7 cellular contexts compared by ENCODE assay signal in the genomic region with DNA sequence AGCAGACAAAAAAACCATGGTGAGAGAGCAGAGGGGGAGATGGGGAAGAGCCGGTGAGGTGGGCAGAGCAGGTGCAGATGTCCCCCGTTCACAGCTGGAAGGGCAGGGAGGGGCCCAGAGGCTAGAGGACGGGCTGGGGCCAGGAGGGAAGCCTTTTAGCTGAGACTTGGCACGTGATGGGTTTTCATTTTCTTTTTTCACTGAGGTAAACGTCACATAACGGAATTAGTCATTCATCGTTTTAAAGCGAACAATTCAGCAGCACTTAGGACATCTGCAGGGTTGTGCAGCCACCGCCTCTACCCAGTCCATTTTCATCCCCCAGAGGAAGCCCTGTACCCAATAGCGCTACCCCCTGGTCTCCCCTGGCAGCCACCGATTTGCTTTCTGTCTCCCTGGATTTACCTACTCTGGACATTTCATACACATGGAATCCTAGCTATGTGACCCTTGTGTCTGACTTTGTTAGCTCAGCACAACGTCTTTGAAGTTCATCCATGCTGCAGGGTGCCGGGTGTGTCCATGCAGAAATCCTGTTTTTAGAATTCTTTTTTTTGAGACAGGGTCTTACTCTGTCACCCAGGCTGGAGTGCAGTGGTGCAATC. TPM values are rescaled to one million over a fixed set of nuclear protein-coding genes. Genes with fewer than 3 reads are reported as not detected.
DNase-seq lines count a peak whose midpoint lies in the region; ATAC-seq and TF ChIP-seq lines count a peak whose summit lies in the region.

No MANE protein-coding gene starts in this region.

- H3K4me3 ChIP-seq in HFF-Myc (replicated peaks; ENCODE audit: low read depth, low read length) = no peak overlapping the region
- peak overlapping the region in 1 of 2 experiments; percentile 7; a peak in 1 of 4 replicates for H3K4me3 ChIP-seq in Panc1 (ENCODE audit: low read depth in 2 of 2, low read length in 2 of 2)
- peak overlapping the region in 1 of 2 experiments; percentile 61 for H3K4me3 ChIP-seq in mesenchymal stem cell (ENCODE audit: insufficient read depth in 1 of 2, low read depth in 1 of 2, low read length in 2 of 2)

- CTCF ChIA-PET in Panc1 (lab: Charles Lee) = interaction anchor here (0.5 to 1.2 kb wide), 3 partner anchors 96 to 242 kb away, joined by 3 to 7 read pairs (median 3); no protein-coding TSS in a partner anchor

- in situ Hi-C loops in Panc1 (cut with HindIII; ENCODE audit: low pct_unique_long_range_greater_than_20kb, low sequenced_read_pairs) = no loop called here

- no peak overlapping the region for H2BK12ac ChIP-seq in mesenchymal stem cell (ENCODE audit: low read length in 2 of 2)

- ATAC-seq in GM18502 (IDR thresholded peaks at IDR 0.05; ENCODE audit: poor library complexity, unreplicated experiment) = peak; percentile 43
- peak; percentile 79 for ATAC-seq in Panc1

- no peaks in the 10 kb centered on the region for H3K9me3 ChIP-seq in Panc1 (ENCODE audit: control insufficient read depth, insufficient read depth, low read depth, low read length)
- H3K9me3 ChIP-seq in mesenchymal stem cell (ENCODE audit: control insufficient read depth, low read length) = no peaks in the 10 kb centered on the region

- H4K91ac ChIP-seq in mesenchymal stem cell (ENCODE audit: low read length) = no peak overlapping the region

- WGBS in mesenchymal stem cell = 54% methylated on average over 13 of the region's 13 CpGs

- H3K79me1 ChIP-seq in mesenchymal stem cell (replicated peaks; ENCODE audit: low read length, poor library complexity, severe bottlenecking) = no peaks in the 10 kb centered on the region

- H2AFZ ChIP-seq in mesenchymal stem cell (ENCODE audit: low read depth, low read length) = no peak overlapping the region

- no TSS peak for BruUV-seq in Panc1 (replicated peaks; lab: Mats Ljungman, UMichigan)

- H3K4me2 ChIP-seq in mesenchymal stem cell (ENCODE audit: low read length, poor library complexity, severe bottlenecking) = peak overlapping the region; percentile 31

- H3K36me3 ChIP-seq in Panc1 (ENCODE audit: control insufficient read depth, insufficient read depth, low read length) (no peaks in the 10 kb centered on the region), mesenchymal stem cell (ENCODE audit: control insufficient read depth in 1 of 2, insufficient read depth in 2 of 2, low read depth in 1 of 2, low read length in 2 of 2) (peaks cover 0 to 10% of the 10 kb centered on the region in 2 experiments)

- H3K27me3 ChIP-seq in Panc1 (ENCODE audit: control insufficient read depth, insufficient read depth, low read length) = no peaks in the 10 kb centered on the region
- H3K27me3 ChIP-seq in mesenchymal stem cell (ENCODE audit: control insufficient read depth in 1 of 2, insufficient read depth in 1 of 2, low read length in 2 of 2) = peaks cover 0 to 49% of the 10 kb centered on the region in 2 experiments

- H3K27ac ChIP-seq in Panc1 (ENCODE audit: low read length) = 0 out of 2 replicates have a peak overlapping the region, but pooled peaks have one; percentile 24
- H3K27ac ChIP-seq in mesenchymal stem cell (ENCODE audit: low read length, poor library complexity, severe bottlenecking) = peak overlapping the region; percentile 79

- no peak for TF ChIP-seq POLR2A in erythroblast (IDR thresholded peaks at IDR 0.05; ENCODE audit: low read length)

- TF ChIP-seq CTCF in HFF-Myc (IDR thresholded peaks at IDR 0.05; ENCODE audit: low read depth, low read length, missing control alignments) (peak; percentile 2), Panc1 (IDR thresholded peaks at IDR 0.05) (no peak)

- intact Hi-C loops in Panc1 (cut with micrococcal nuclease; ENCODE audit: unreplicated experiment) = no loop called here

- DNase-seq in HFF-Myc (ENCODE audit: extremely low read depth, low read depth) (no peak), Panc1 (ENCODE audit: low read depth, low spot score) (no peak), mesenchymal stem cell (no peak), erythroblast (lab: John Stamatoyannopoulos, UW) (no peak), DMS79 (lab: John Stamatoyannopoulos, UW) (no peak), NCI-H2107 treated with DMSO at 0.1 percent for 48 hours (lab: John Stamatoyannopoulos, UW; ENCODE audit: unreplicated experiment) (no peak)

- no peak overlapping the region for H3K18ac ChIP-seq in mesenchymal stem cell (ENCODE audit: low read depth in 1 of 2, low read length in 2 of 2)

- peak overlapping the region; percentile 55 for H3K9ac ChIP-seq in mesenchymal stem cell (ENCODE audit: low read length)

- H3K4me1 ChIP-seq in Panc1 (ENCODE audit: control insufficient read depth, insufficient read depth, low read length) = no peaks in the 10 kb centered on the region; the same call in none of the 2 replicates
- peaks cover 12% of the 10 kb centered on the region for H3K4me1 ChIP-seq in mesenchymal stem cell (ENCODE audit: control insufficient read depth, insufficient read depth, low read depth, low read length)

- H3K14ac ChIP-seq in mesenchymal stem cell (ENCODE audit: low read length in 2 of 2) = no peak overlapping the region

- H3K4ac ChIP-seq in mesenchymal stem cell (ENCODE audit: low read depth in 1 of 2, low read length in 2 of 2) = no peak overlapping the region

- POLR2A ChIA-PET in Panc1 (lab: Charles Lee) = interaction anchor here (0.6 kb wide), 2 partner anchors 50 to 78 kb away, joined by 3 to 12 read pairs; no protein-coding TSS in a partner anchor

- no peak overlapping the region for H2BK15ac ChIP-seq in mesenchymal stem cell (ENCODE audit: low read depth, poor library complexity, severe bottlenecking)

- H2AK5ac ChIP-seq in mesenchymal stem cell (ENCODE audit: low read length, severe bottlenecking) = peak overlapping the region; percentile 16

- no peak overlapping the region for H3K23ac ChIP-seq in mesenchymal stem cell (ENCODE audit: low read length in 2 of 2)

- no peak overlapping the region for H4K8ac ChIP-seq in mesenchymal stem cell (ENCODE audit: low read length)

- H2BK120ac ChIP-seq in mesenchymal stem cell (ENCODE audit: low read depth, low read length) = no peak overlapping the region

- no peak overlapping the region for H2BK5ac ChIP-seq in mesenchymal stem cell (ENCODE audit: low read depth, low read length, poor library complexity, severe bottlenecking)

RNA-seq across cellular contexts. Expression of gene EMC10, which starts 16.0 kb away (rescaled TPM):
- 66.7 TPM for total RNA-seq in Panc1 (2021; ENCODE audit: unreplicated experiment)
- polyA plus RNA-seq in Panc1 (2012; ENCODE audit: insufficient read length) = 83.1 TPM
- 104 TPM for polyA plus RNA-seq in mesenchymal stem cell (2013, experiment 1 of 2)
- 102 TPM for polyA plus RNA-seq in mesenchymal stem cell (2013, experiment 2 of 2)

RNA-seq across cellular contexts. Expression of gene GARIN5A, which starts 16.4 kb away (rescaled TPM):
- 2.0 TPM for total RNA-seq in Panc1 (2021; ENCODE audit: unreplicated experiment)
- 3.5 TPM for polyA plus RNA-seq in Panc1 (2012; ENCODE audit: insufficient read length)
- polyA plus RNA-seq in mesenchymal stem cell (2013, experiment 1 of 2) = 1.0 TPM
- polyA plus RNA-seq in mesenchymal stem cell (2013, experiment 2 of 2) = 0.88 TPM

RNA-seq across cellular contexts. Expression of gene MYBPC2, which starts 27.6 kb away (rescaled TPM):
- 0.18 TPM for total RNA-seq in Panc1 (2021; ENCODE audit: unreplicated experiment)
- not detected for polyA plus RNA-seq in Panc1 (2012; ENCODE audit: insufficient read length)
- not detected for polyA plus RNA-seq in mesenchymal stem cell (2013, experiment 1 of 2)
- not detected for polyA plus RNA-seq in mesenchymal stem cell (2013, experiment 2 of 2)

RNA-seq across cellular contexts. Expression of gene SPIB, which starts 41.5 kb away (rescaled TPM):
- not detected for total RNA-seq in Panc1 (2021; ENCODE audit: unreplicated experiment)
- polyA plus RNA-seq in Panc1 (2012; ENCODE audit: insufficient read length) = 0.27 TPM
- not detected for polyA plus RNA-seq in mesenchymal stem cell (2013, experiment 1 of 2)
- polyA plus RNA-seq in mesenchymal stem cell (2013, experiment 2 of 2) = not detected

RNA-seq across cellular contexts. Expression of gene JOSD2, which starts 50.7 kb away (rescaled TPM):
- total RNA-seq in Panc1 (2021; ENCODE audit: unreplicated experiment) = 51.8 TPM
- 96.9 TPM for polyA plus RNA-seq in Panc1 (2012; ENCODE audit: insufficient read length)
- 29.7 TPM for polyA plus RNA-seq in mesenchymal stem cell (2013, experiment 1 of 2)
- polyA plus RNA-seq in mesenchymal stem cell (2013, experiment 2 of 2) = 30.2 TPM
